ENCODE assay signal across 9 cellular contexts in the genomic region with DNA sequence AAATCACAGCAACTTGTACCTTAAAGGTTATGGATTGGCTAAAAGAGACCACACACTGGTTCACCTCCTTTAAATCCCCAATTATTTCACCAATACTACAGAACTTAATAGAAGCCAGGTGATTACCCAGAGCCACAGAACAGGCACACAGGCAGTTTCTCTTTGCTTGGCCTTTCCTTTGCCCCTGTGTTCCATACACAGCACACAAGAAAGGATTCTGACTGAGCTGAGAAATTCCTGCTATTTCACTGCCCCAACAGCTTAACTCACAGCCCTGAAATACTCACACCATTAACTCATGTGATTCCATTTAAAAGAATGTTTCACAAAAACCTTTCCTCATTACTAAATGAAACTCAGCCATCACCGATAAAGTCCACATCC.
A peak's percentile ranks its signal among the peaks of the same experiment; 100 is the strongest.
DNase-seq lines count a peak whose midpoint lies in the region; ATAC-seq lines count a peak whose summit lies in the region.
"Had no signal": no experiment of that assay in that cellular context is flagged by ENCODE, and none has a peak within 500 bp of the region (broad histone marks: within the 10 kb centered on the region; RNA-seq: fewer than 3 reads in every experiment).

No MANE protein-coding gene starts in this region.

- peak overlapping the region in 2 of 5 donors; percentile 0 to 11 for H3K9ac ChIP-seq in subcutaneous abdominal adipose tissue (ENCODE audit: low read length in 5 of 5)

- H3K9me3 ChIP-seq in subcutaneous abdominal adipose tissue (ENCODE audit: control insufficient read depth in 5 of 5, low read length in 5 of 5) = no peaks in the 10 kb centered on the region

- H3K36me3 Mint-ChIP-seq in activated CD8-positive, alpha-beta memory T cell treated with anti-CD3 and anti-CD28 coated beads, Interleukin-2, amount 10 ng/mL, durations not matched to agents 7 days and 5 days = peaks cover 2% of the 10 kb centered on the region
- no peaks in the 10 kb centered on the region for H3K36me3 Mint-ChIP-seq in activated CD4-positive, alpha-beta memory T cell treated with anti-CD3 and anti-CD28 coated beads for 36 hours
- H3K36me3 Mint-ChIP-seq in immature natural killer cell = no peaks in the 10 kb centered on the region

- H3K4me3 Mint-ChIP-seq in activated CD8-positive, alpha-beta memory T cell treated with anti-CD3 and anti-CD28 coated beads, Interleukin-2, amount 10 ng/mL, durations not matched to agents 7 days and 5 days = peak overlapping the region; percentile 19
- no peak overlapping the region for H3K4me3 Mint-ChIP-seq in activated CD4-positive, alpha-beta memory T cell treated with anti-CD3 and anti-CD28 coated beads for 36 hours
- H3K4me3 Mint-ChIP-seq in immature natural killer cell = peak overlapping the region in 3 of 5 donors; percentile 61 to 75 (median 69)

- peaks cover 2 to 39% (median 32%) of the 10 kb centered on the region in 5 donors for H3K4me1 ChIP-seq in subcutaneous abdominal adipose tissue (ENCODE audit: control insufficient read depth in 5 of 5, insufficient read depth in 5 of 5, low read length in 5 of 5)

- H3K27ac Mint-ChIP-seq in activated CD8-positive, alpha-beta memory T cell treated with anti-CD3 and anti-CD28 coated beads, Interleukin-2, amount 10 ng/mL, durations not matched to agents 7 days and 5 days = peak overlapping the region; percentile 66
- H3K27ac Mint-ChIP-seq in activated CD4-positive, alpha-beta memory T cell treated with anti-CD3 and anti-CD28 coated beads for 36 hours = peak overlapping the region; percentile 31
- peak overlapping the region in 5 of 6 donors; percentile 15 to 71 (median 47) for H3K27ac Mint-ChIP-seq in immature natural killer cell

- no peaks in the 10 kb centered on the region for H3K36me3 ChIP-seq in subcutaneous abdominal adipose tissue (ENCODE audit: control insufficient read depth in 5 of 5, insufficient read depth in 5 of 5, low read length in 5 of 5)

- intact Hi-C loops in activated CD4-positive, alpha-beta memory T cell treated with anti-CD3 and anti-CD28 coated beads for 36 hours (cut with micrococcal nuclease) = loop anchor here (1.0 to 10.0 kb wide), 6 partner anchors 13 to 531 kb away; partner anchors contain the start of gene MED13L

- CTCF ChIA-PET in activated CD8-positive, alpha-beta memory T cell treated with anti-CD3 and anti-CD28 coated beads, Interleukin-2, amount 10 ng/mL, durations not matched to agents 7 days and 5 days (lab: Charles Lee) = interaction anchor here (1.1 to 2.0 kb wide), 2 partner anchors 132 to 565 kb away, joined by 4 to 8 read pairs; no protein-coding TSS in a partner anchor
- CTCF ChIA-PET in activated CD4-positive, alpha-beta memory T cell treated with anti-CD3 and anti-CD28 coated beads for 36 hours (lab: Charles Lee) = interaction anchor here (1.2 kb wide), 1 partner anchor 146 kb away, joined by 3 read pairs; no protein-coding TSS in a partner anchor

- peaks cover 44% of the 10 kb centered on the region for H3K4me1 Mint-ChIP-seq in activated CD8-positive, alpha-beta memory T cell treated with anti-CD3 and anti-CD28 coated beads, Interleukin-2, amount 10 ng/mL, durations not matched to agents 7 days and 5 days
- peaks cover 48% of the 10 kb centered on the region for H3K4me1 Mint-ChIP-seq in activated CD4-positive, alpha-beta memory T cell treated with anti-CD3 and anti-CD28 coated beads for 36 hours (ENCODE audit: low read depth)
- H3K4me1 Mint-ChIP-seq in immature natural killer cell = peaks cover 41 to 55% of the 10 kb centered on the region in 2 donors

- ATAC-seq in activated CD8-positive, alpha-beta memory T cell treated with anti-CD3 and anti-CD28 coated beads, Interleukin-2, amount 10 ng/mL, durations not matched to agents 7 days and 5 days = peak; percentile 17

- peak overlapping the region; percentile 55 for H3K27ac ChIP-seq in subcutaneous abdominal adipose tissue (ENCODE audit: low read depth, low read length)
- H3K27ac ChIP-seq: C4-2B had no signal

- no peaks in the 10 kb centered on the region for H3K27me3 Mint-ChIP-seq in activated CD8-positive, alpha-beta memory T cell treated with anti-CD3 and anti-CD28 coated beads, Interleukin-2, amount 10 ng/mL, durations not matched to agents 7 days and 5 days
- H3K27me3 Mint-ChIP-seq in activated CD4-positive, alpha-beta memory T cell treated with anti-CD3 and anti-CD28 coated beads for 36 hours = no peaks in the 10 kb centered on the region
- H3K27me3 Mint-ChIP-seq in immature natural killer cell (ENCODE audit: low read depth in 3 of 3) = peaks cover 0 to 4% (median 0%) of the 10 kb centered on the region in 3 donors

- H3K4me3 ChIP-seq in subcutaneous abdominal adipose tissue (ENCODE audit: low read depth in 1 of 5, low read length in 5 of 5) = no peak overlapping the region

- DNase-seq in activated CD8-positive, alpha-beta memory T cell treated with anti-CD3 and anti-CD28 coated beads, Interleukin-2, amount 10 ng/mL, durations not matched to agents 7 days and 5 days = no peak
- no peak for DNase-seq in activated CD8-positive, alpha-beta memory T cell treated with anti-CD3 and anti-CD28 coated beads, Interleukin-2, amount 50 U/mL, for 48 hours
- no peak for DNase-seq in activated CD4-positive, alpha-beta memory T cell treated with anti-CD3 and anti-CD28 coated beads for 36 hours
- DNase-seq in immature natural killer cell (no peak), superior temporal gyrus (ENCODE audit: extremely low spot score) (no peak), NCI-H2171 treated with DMSO at 0.1 percent for 48 hours (lab: John Stamatoyannopoulos, UW) (no peak), NCI-H2227 treated with DMSO at 0.1 percent for 48 hours (lab: John Stamatoyannopoulos, UW) (no peak)

- no peaks in the 10 kb centered on the region for H3K27me3 ChIP-seq in subcutaneous abdominal adipose tissue (ENCODE audit: control insufficient read depth in 5 of 5, insufficient read depth in 4 of 5, low read length in 5 of 5)

- POLR2A ChIA-PET in activated CD4-positive, alpha-beta memory T cell treated with anti-CD3 and anti-CD28 coated beads for 36 hours (lab: Charles Lee) = no interaction called here

- no peaks in the 10 kb centered on the region for H3K9me3 Mint-ChIP-seq in activated CD8-positive, alpha-beta memory T cell treated with anti-CD3 and anti-CD28 coated beads, Interleukin-2, amount 10 ng/mL, durations not matched to agents 7 days and 5 days (ENCODE audit: low read depth)
- H3K9me3 Mint-ChIP-seq in activated CD4-positive, alpha-beta memory T cell treated with anti-CD3 and anti-CD28 coated beads for 36 hours = no peaks in the 10 kb centered on the region
- no peaks in the 10 kb centered on the region for H3K9me3 Mint-ChIP-seq in immature natural killer cell
